23 cellular contexts compared by ENCODE assay signal in genomic region chr2:102096103-102096502, GRCh38.
"Had no signal": no experiment of that assay in that cellular context is flagged by ENCODE, and none has a peak within 500 bp of the region (broad histone marks: within the 10 kb centered on the region; RNA-seq: fewer than 3 reads in every experiment).

No MANE protein-coding gene starts in this region.

- ATAC-seq: activated CD4-positive, CD25-positive, alpha-beta regulatory T cell treated with anti-CD3 and anti-CD28 coated beads, Interleukin-2, amount 50 U/mL, for 24 hours; activated CD8-positive, alpha-beta T cell treated with anti-CD3 and anti-CD28 coated beads for 36 hours; Panc1; Right ventricle myocardium inferior had no signal

- H3K36me3 ChIP-seq: adrenal gland had no signal

- H3K27me3 ChIP-seq: adrenal gland had no signal

- H3K9me3 ChIP-seq: adrenal gland had no signal

- DNase-seq: activated CD4-positive, alpha-beta T cell treated with anti-CD3 and anti-CD28 coated beads for 4 hours; activated CD8-positive, alpha-beta memory T cell treated with anti-CD3 and anti-CD28 coated beads, Interleukin-2, amount 50 U/mL, for 4 hours; activated CD8-positive, alpha-beta T cell treated with anti-CD3 and anti-CD28 coated beads for 36 hours; activated naive CD4-positive, alpha-beta T cell treated with anti-CD3 and anti-CD28 coated beads, Interleukin-2, amount 50 U/mL, for 16 hours; activated naive CD8-positive, alpha-beta T cell treated with anti-CD3 and anti-CD28 coated beads, Interleukin-2, amount 10 ng/mL, durations not matched to agents 7 days and 5 days; activated T-cell treated with anti-CD3 and anti-CD28 coated beads, Interleukin-2, amount 50 U/mL, for 1 hour; adrenal gland; anterior cingulate cortex; Kasumi-1; NCI-H1105 treated with DMSO at 0.1 percent for 48 hours; NCI-H146; NCI-H187 treated with DMSO at 0.1 percent for 48 hours; NCI-H2081 treated with DMSO at 0.1 percent for 48 hours; NCI-H446; NCI-H524; NCI-H82; OCI-M1; RPMI8226; T-helper 1 cell had no signal

- H3K4me3 Mint-ChIP-seq: activated CD8-positive, alpha-beta T cell treated with anti-CD3 and anti-CD28 coated beads for 36 hours; activated naive CD8-positive, alpha-beta T cell treated with anti-CD3 and anti-CD28 coated beads, Interleukin-2, amount 10 ng/mL, durations not matched to agents 7 days and 5 days had no signal

- H3K4me3 ChIP-seq: adrenal gland, SK-N-MC had no signal

- H3K27ac ChIP-seq: SK-N-MC had no signal

- H3K36me3 Mint-ChIP-seq: activated naive CD8-positive, alpha-beta T cell treated with anti-CD3 and anti-CD28 coated beads, Interleukin-2, amount 10 ng/mL, durations not matched to agents 7 days and 5 days had no signal

- H3K27ac Mint-ChIP-seq: activated CD8-positive, alpha-beta T cell treated with anti-CD3 and anti-CD28 coated beads for 36 hours; activated naive CD8-positive, alpha-beta T cell treated with anti-CD3 and anti-CD28 coated beads, Interleukin-2, amount 10 ng/mL, durations not matched to agents 7 days and 5 days had no signal
